Comparison of ENCODE assay signal across 34 cellular contexts in the genomic region with DNA sequence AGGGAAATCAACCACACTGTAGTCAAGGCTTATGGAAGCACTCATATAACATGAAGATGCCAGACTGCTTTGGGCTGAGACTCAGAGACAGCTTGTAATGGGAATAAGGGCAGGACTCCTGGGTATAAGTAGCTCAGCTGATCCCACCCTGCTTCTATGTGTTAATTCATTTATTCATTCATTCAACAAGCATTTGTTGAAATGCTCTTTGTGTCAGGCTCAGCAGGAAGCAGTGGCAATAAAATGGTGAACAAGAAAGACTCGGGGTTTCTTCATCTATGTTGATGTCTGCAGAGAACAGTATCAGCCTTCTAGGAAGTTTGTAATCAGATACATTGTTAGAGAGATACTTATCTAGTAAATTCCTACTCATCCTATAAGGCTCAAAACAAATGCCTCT.
"Had no signal": no experiment of that assay in that cellular context is flagged by ENCODE, and none has a peak within 500 bp of the region (broad histone marks: within the 10 kb centered on the region; RNA-seq: fewer than 3 reads in every experiment).

No MANE protein-coding gene starts in this region.

- DNase-seq: activated CD4-positive, alpha-beta memory T cell treated with anti-CD3 and anti-CD28 coated beads for 36 hours; activated CD4-positive, alpha-beta T cell treated with anti-CD3 and anti-CD28 coated beads for 4 hours; activated CD4-positive, CD25-positive, alpha-beta regulatory T cell; activated CD8-positive, alpha-beta memory T cell treated with anti-CD3 and anti-CD28 coated beads, Interleukin-2, amount 50 U/mL, for 4 hours; activated effector memory CD4-positive, alpha-beta T cell treated with anti-CD3 and anti-CD28 coated beads, Interleukin-2, amount 50 U/mL, for 16 hours; activated naive CD4-positive, alpha-beta T cell treated with anti-CD3 and anti-CD28 coated beads for 36 hours; activated naive CD8-positive, alpha-beta T cell treated with anti-CD3 and anti-CD28 coated beads for 36 hours; activated T-cell treated with anti-CD3 and anti-CD28 coated beads, Interleukin-2, amount 50 U/mL, for 1 hour; adrenal gland; aorta; body of pancreas; dermis blood vessel endothelial cell; effector CD8-positive, alpha-beta T cell; erythroblast; heart left ventricle; kidney glomerular epithelial cell; left lung; lower lobe of right lung; ovary; retina; stimulated activated CD4-positive, alpha-beta T cell treated with anti-CD3 and anti-CD28 coated beads, Interleukin-12 subunit alpha, Interleukin-12 subunit beta, amount 100 ng/mL, for 4 hours; stimulated activated CD4-positive, alpha-beta T cell treated with anti-CD3 and anti-CD28 coated beads, Interleukin-4, amount 100 ng/mL, for 24 hours; stimulated activated naive CD8-positive, alpha-beta T cell treated with anti-CD3 and anti-CD28 coated beads, Interleukin-15, amount 100 ng/mL, for 72 hours; substantia nigra; T-cell had no signal

- H3K9me3 Mint-ChIP-seq: activated CD4-positive, alpha-beta memory T cell treated with anti-CD3 and anti-CD28 coated beads for 36 hours; activated naive CD4-positive, alpha-beta T cell treated with anti-CD3 and anti-CD28 coated beads for 36 hours; activated naive CD8-positive, alpha-beta T cell treated with anti-CD3 and anti-CD28 coated beads for 36 hours; activated T-helper 1 cell treated with anti-CD3 and anti-CD28 coated beads, Interleukin-12 subunit alpha, Interleukin-12 subunit beta, Interleukin-2, Interleukin-4 antibody, amounts not matched to agents 30 ng/mL and 10 ng/mL and 1 ng/mL, durations not matched to agents 14 hours and 24 hours and 36 hours; nephron; stimulated activated effector memory CD8-positive, alpha-beta T cell treated with anti-CD3 and anti-CD28 coated beads, Interleukin-12 subunit alpha, Interleukin-12 subunit beta, amount 100 ng/mL, for 72 hours; stimulated activated naive CD8-positive, alpha-beta T cell treated with anti-CD3 and anti-CD28 coated beads, Interleukin-15, amount 100 ng/mL, for 72 hours; T-cell; T-helper 2 cell treated with Interferon-gamma antibody and Interleukin-4, amounts not matched to agents 5 μg/mL and 100 μg/mL, for 36 hours; type B pancreatic cell had no signal

- H3K27ac ChIP-seq: adrenal gland, body of pancreas, heart left ventricle, left lung, lower lobe of right lung, ovary, prostate gland, skin epidermis, vagina had no signal

- H3K4me3 Mint-ChIP-seq: activated CD4-positive, alpha-beta memory T cell treated with anti-CD3 and anti-CD28 coated beads for 36 hours; activated naive CD4-positive, alpha-beta T cell treated with anti-CD3 and anti-CD28 coated beads for 36 hours; activated naive CD8-positive, alpha-beta T cell treated with anti-CD3 and anti-CD28 coated beads for 36 hours; activated T-helper 1 cell treated with anti-CD3 and anti-CD28 coated beads, Interleukin-12 subunit alpha, Interleukin-12 subunit beta, Interleukin-2, Interleukin-4 antibody, amounts not matched to agents 30 ng/mL and 10 ng/mL and 1 ng/mL, durations not matched to agents 14 hours and 24 hours and 36 hours; nephron; stimulated activated effector memory CD8-positive, alpha-beta T cell treated with anti-CD3 and anti-CD28 coated beads, Interleukin-12 subunit alpha, Interleukin-12 subunit beta, amount 100 ng/mL, for 72 hours; stimulated activated naive CD8-positive, alpha-beta T cell treated with anti-CD3 and anti-CD28 coated beads, Interleukin-15, amount 100 ng/mL, for 72 hours; T-cell; T-helper 2 cell treated with Interferon-gamma antibody and Interleukin-4, amounts not matched to agents 5 μg/mL and 100 μg/mL, for 36 hours; type B pancreatic cell had no signal

- H3K4me1 ChIP-seq: adrenal gland, body of pancreas, left lung, lower lobe of right lung, prostate gland, vagina had no signal

- H3K4me3 ChIP-seq: adrenal gland, body of pancreas, heart left ventricle, left lung, lower lobe of right lung, ovary, prostate gland, skin epidermis, vagina had no signal

- H3K9me3 ChIP-seq: adrenal gland, body of pancreas, heart left ventricle, left lung, lower lobe of right lung, ovary, prostate gland, vagina had no signal

- H3K36me3 ChIP-seq: ovary, prostate gland had no signal

- ATAC-seq: body of pancreas; heart left ventricle; left lung; lower lobe of right lung; sciatic nerve; stimulated activated effector memory CD8-positive, alpha-beta T cell treated with anti-CD3 and anti-CD28 coated beads, Interleukin-12 subunit alpha, Interleukin-12 subunit beta, amount 100 ng/mL, for 72 hours; stimulated activated naive CD8-positive, alpha-beta T cell treated with anti-CD3 and anti-CD28 coated beads, Interleukin-15, amount 100 ng/mL, for 72 hours; T-cell had no signal

- H3K4me1 Mint-ChIP-seq: activated naive CD8-positive, alpha-beta T cell treated with anti-CD3 and anti-CD28 coated beads for 36 hours; nephron; stimulated activated effector memory CD8-positive, alpha-beta T cell treated with anti-CD3 and anti-CD28 coated beads, Interleukin-12 subunit alpha, Interleukin-12 subunit beta, amount 100 ng/mL, for 72 hours; stimulated activated naive CD8-positive, alpha-beta T cell treated with anti-CD3 and anti-CD28 coated beads, Interleukin-15, amount 100 ng/mL, for 72 hours; T-cell had no signal

- H3K27ac Mint-ChIP-seq: activated CD4-positive, alpha-beta memory T cell treated with anti-CD3 and anti-CD28 coated beads for 36 hours; activated naive CD4-positive, alpha-beta T cell treated with anti-CD3 and anti-CD28 coated beads for 36 hours; activated naive CD8-positive, alpha-beta T cell treated with anti-CD3 and anti-CD28 coated beads for 36 hours; activated T-helper 1 cell treated with anti-CD3 and anti-CD28 coated beads, Interleukin-12 subunit alpha, Interleukin-12 subunit beta, Interleukin-2, Interleukin-4 antibody, amounts not matched to agents 30 ng/mL and 10 ng/mL and 1 ng/mL, durations not matched to agents 14 hours and 24 hours and 36 hours; nephron; stimulated activated effector memory CD8-positive, alpha-beta T cell treated with anti-CD3 and anti-CD28 coated beads, Interleukin-12 subunit alpha, Interleukin-12 subunit beta, amount 100 ng/mL, for 72 hours; stimulated activated naive CD8-positive, alpha-beta T cell treated with anti-CD3 and anti-CD28 coated beads, Interleukin-15, amount 100 ng/mL, for 72 hours; T-cell; T-helper 2 cell treated with Interferon-gamma antibody and Interleukin-4, amounts not matched to agents 5 μg/mL and 100 μg/mL, for 36 hours; type B pancreatic cell had no signal

- H3K27me3 Mint-ChIP-seq: activated CD4-positive, alpha-beta memory T cell treated with anti-CD3 and anti-CD28 coated beads for 36 hours; activated naive CD8-positive, alpha-beta T cell treated with anti-CD3 and anti-CD28 coated beads for 36 hours; stimulated activated naive CD8-positive, alpha-beta T cell treated with anti-CD3 and anti-CD28 coated beads, Interleukin-15, amount 100 ng/mL, for 72 hours; T-cell; type B pancreatic cell had no signal

- H3K27me3 ChIP-seq: adrenal gland, body of pancreas, heart left ventricle, left lung, ovary, vagina had no signal
